ENCODE assay signal across 18 cellular contexts in the genomic region with DNA sequence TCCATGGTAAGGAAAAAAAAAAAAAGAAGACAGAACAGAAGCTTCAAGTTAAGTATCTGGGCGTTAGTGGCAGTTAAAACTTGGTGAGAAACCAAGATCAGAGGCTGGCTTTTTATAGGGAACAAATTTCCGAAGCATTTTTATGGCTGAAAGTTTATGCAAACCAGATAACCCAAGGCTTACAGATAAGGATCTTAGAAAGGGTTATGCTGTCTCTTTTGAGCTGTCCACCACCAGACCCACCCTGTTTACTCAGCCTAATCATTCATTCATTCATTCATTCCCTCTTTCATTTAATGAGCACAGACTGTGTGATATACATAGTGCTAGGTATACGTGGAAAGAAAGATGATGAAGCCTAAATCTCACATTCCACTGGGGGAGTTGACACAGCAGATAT.
"Had no signal": no experiment of that assay in that cellular context is flagged by ENCODE, and none has a peak within 500 bp of the region (broad histone marks: within the 10 kb centered on the region; RNA-seq: fewer than 3 reads in every experiment).

No MANE protein-coding gene starts in this region.

- H3K4me3 ChIP-seq: coronary artery, gastrocnemius medialis, heart left ventricle had no signal

- DNase-seq: activated CD4-positive, alpha-beta T cell treated with anti-CD3 and anti-CD28 coated beads, Interleukin-2, amount 50 U/mL, for 1 hour; activated CD4-positive, CD25-positive, alpha-beta regulatory T cell treated with anti-CD3 and anti-CD28 coated beads, Interleukin-2, amount 50 U/mL, for 72 hours; activated CD8-positive, alpha-beta memory T cell treated with anti-CD3 and anti-CD28 coated beads, Interleukin-2, amount 50 U/mL, for 4 hours; activated effector memory CD4-positive, alpha-beta T cell treated with Interleukin-2 at 50 U/mL for 16 hours; activated naive CD4-positive, alpha-beta T cell treated with anti-CD3 and anti-CD28 coated beads, Interleukin-2, amount 10 ng/mL, durations not matched to agents 7 days and 5 days; activated T-cell treated with anti-CD3 and anti-CD28 coated beads, Interleukin-2, amount 50 U/mL, for 48 hours; aorta; gastrocnemius medialis; heart left ventricle; kidney glomerular epithelial cell; left ventricle myocardium superior; naive B cell; stimulated activated naive B cell treated with anti-CD40 and anti-IgM and Interleukin-4, amounts not matched to agents 10 μg/mL and 1 μg/mL and 100 μg/mL, for 72 hours; T1000 had no signal

- H3K9me3 ChIP-seq: gastrocnemius medialis, heart left ventricle, neutrophil had no signal

- H3K27me3 ChIP-seq: gastrocnemius medialis, heart left ventricle, neutrophil had no signal

- H3K27ac ChIP-seq: coronary artery, gastrocnemius medialis, heart left ventricle, neutrophil, parathyroid adenoma had no signal

- H3K9me3 Mint-ChIP-seq: activated naive CD4-positive, alpha-beta T cell treated with anti-CD3 and anti-CD28 coated beads, Interleukin-2, amount 10 ng/mL, durations not matched to agents 7 days and 5 days; central memory CD8-positive, alpha-beta T cell; naive B cell; stimulated activated naive B cell treated with anti-CD40 and anti-IgM and Interleukin-4, amounts not matched to agents 10 μg/mL and 1 μg/mL and 100 μg/mL, for 72 hours had no signal

- H3K36me3 Mint-ChIP-seq: activated naive CD4-positive, alpha-beta T cell treated with anti-CD3 and anti-CD28 coated beads, Interleukin-2, amount 10 ng/mL, durations not matched to agents 7 days and 5 days; naive B cell; stimulated activated naive B cell treated with anti-CD40 and anti-IgM and Interleukin-4, amounts not matched to agents 10 μg/mL and 1 μg/mL and 100 μg/mL, for 72 hours had no signal

- ATAC-seq: gastrocnemius medialis; heart left ventricle; left ventricle myocardium superior; stimulated activated naive B cell treated with anti-CD40 and anti-IgM and Interleukin-4, amounts not matched to agents 10 μg/mL and 1 μg/mL and 100 μg/mL, for 72 hours had no signal

- H3K27ac Mint-ChIP-seq: activated naive CD4-positive, alpha-beta T cell treated with anti-CD3 and anti-CD28 coated beads, Interleukin-2, amount 10 ng/mL, durations not matched to agents 7 days and 5 days; naive B cell; stimulated activated naive B cell treated with anti-CD40 and anti-IgM and Interleukin-4, amounts not matched to agents 10 μg/mL and 1 μg/mL and 100 μg/mL, for 72 hours had no signal

- H3K36me3 ChIP-seq: gastrocnemius medialis, heart left ventricle, neutrophil had no signal

- H3K9ac ChIP-seq: parathyroid adenoma had no signal

- H3K4me3 Mint-ChIP-seq: activated naive CD4-positive, alpha-beta T cell treated with anti-CD3 and anti-CD28 coated beads, Interleukin-2, amount 10 ng/mL, durations not matched to agents 7 days and 5 days; central memory CD8-positive, alpha-beta T cell; naive B cell; stimulated activated naive B cell treated with anti-CD40 and anti-IgM and Interleukin-4, amounts not matched to agents 10 μg/mL and 1 μg/mL and 100 μg/mL, for 72 hours had no signal

- H2AFZ ChIP-seq: parathyroid adenoma had no signal

- H3K27me3 Mint-ChIP-seq: activated naive CD4-positive, alpha-beta T cell treated with anti-CD3 and anti-CD28 coated beads, Interleukin-2, amount 10 ng/mL, durations not matched to agents 7 days and 5 days; central memory CD8-positive, alpha-beta T cell; naive B cell; stimulated activated naive B cell treated with anti-CD40 and anti-IgM and Interleukin-4, amounts not matched to agents 10 μg/mL and 1 μg/mL and 100 μg/mL, for 72 hours had no signal

- H3K4me1 Mint-ChIP-seq: activated naive CD4-positive, alpha-beta T cell treated with anti-CD3 and anti-CD28 coated beads, Interleukin-2, amount 10 ng/mL, durations not matched to agents 7 days and 5 days; central memory CD8-positive, alpha-beta T cell; naive B cell; stimulated activated naive B cell treated with anti-CD40 and anti-IgM and Interleukin-4, amounts not matched to agents 10 μg/mL and 1 μg/mL and 100 μg/mL, for 72 hours had no signal
